Comparison of ENCODE assay signal across 1 cellular context in genomic region chr2:37506407-37507068, GRCh38.
TF ChIP-seq lines count a peak whose summit lies in the region.

No MANE protein-coding gene starts in this region.

TF ChIP-seq in GM12878, 131 proteins besides CTCF, POLR2A, EP300 and RAD21 (continued from another document):
- TF ChIP-seq, protein P1, sequence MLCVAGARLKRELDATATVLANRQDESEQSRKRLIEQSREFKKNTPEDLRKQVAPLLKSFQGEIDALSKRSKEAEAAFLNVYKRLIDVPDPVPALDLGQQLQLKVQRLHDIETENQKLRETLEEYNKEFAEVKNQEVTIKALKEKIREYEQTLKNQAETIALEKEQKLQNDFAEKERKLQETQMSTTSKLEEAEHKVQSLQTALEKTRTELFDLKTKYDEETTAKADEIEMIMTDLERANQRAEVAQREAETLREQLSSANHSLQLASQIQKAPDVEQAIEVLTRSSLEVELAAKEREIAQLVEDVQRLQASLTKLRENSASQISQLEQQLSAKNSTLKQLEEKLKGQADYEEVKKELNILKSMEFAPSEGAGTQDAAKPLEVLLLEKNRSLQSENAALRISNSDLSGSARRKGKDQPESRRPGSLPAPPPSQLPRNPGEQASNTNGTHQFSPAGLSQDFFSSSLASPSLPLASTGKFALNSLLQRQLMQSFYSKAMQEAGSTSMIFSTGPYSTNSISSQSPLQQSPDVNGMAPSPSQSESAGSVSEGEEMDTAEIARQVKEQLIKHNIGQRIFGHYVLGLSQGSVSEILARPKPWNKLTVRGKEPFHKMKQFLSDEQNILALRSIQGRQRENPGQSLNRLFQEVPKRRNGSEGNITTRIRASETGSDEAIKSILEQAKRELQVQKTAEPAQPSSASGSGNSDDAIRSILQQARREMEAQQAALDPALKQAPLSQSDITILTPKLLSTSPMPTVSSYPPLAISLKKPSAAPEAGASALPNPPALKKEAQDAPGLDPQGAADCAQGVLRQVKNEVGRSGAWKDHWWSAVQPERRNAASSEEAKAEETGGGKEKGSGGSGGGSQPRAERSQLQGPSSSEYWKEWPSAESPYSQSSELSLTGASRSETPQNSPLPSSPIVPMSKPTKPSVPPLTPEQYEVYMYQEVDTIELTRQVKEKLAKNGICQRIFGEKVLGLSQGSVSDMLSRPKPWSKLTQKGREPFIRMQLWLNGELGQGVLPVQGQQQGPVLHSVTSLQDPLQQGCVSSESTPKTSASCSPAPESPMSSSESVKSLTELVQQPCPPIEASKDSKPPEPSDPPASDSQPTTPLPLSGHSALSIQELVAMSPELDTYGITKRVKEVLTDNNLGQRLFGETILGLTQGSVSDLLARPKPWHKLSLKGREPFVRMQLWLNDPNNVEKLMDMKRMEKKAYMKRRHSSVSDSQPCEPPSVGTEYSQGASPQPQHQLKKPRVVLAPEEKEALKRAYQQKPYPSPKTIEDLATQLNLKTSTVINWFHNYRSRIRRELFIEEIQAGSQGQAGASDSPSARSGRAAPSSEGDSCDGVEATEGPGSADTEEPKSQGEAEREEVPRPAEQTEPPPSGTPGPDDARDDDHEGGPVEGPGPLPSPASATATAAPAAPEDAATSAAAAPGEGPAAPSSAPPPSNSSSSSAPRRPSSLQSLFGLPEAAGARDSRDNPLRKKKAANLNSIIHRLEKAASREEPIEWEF (IDR thresholded peaks at IDR 0.05; ENCODE audit: insufficient replicate concordance, low read depth, low read length) = no peak
- TF ChIP-seq PAX8 (IDR thresholded peaks at IDR 0.05) (no peak), NR2F1 (conservative IDR thresholded peaks at IDR 0.05) (peak; percentile 83), IKZF2 (IDR thresholded peaks at IDR 0.05) (no peak), POU2F2 (IDR thresholded peaks at IDR 0.05; ENCODE audit: borderline replicate concordance, low read depth, low read length) (no peak), FOXM1 (IDR thresholded peaks at IDR 0.05; ENCODE audit: low read depth, low read length) (no peak), EZH2 (IDR thresholded peaks at IDR 0.05; ENCODE audit: borderline replicate concordance, control insufficient read depth, low read depth, low read length) (no peak), FOXK2 (IDR thresholded peaks at IDR 0.05) (no peak)
